27 cellular contexts compared by ENCODE assay signal in genomic region chr4:41184009-41184408, GRCh38. TPM values are rescaled to one million over a fixed set of nuclear protein-coding genes. Genes with fewer than 3 reads are reported as not detected.
"Had no signal": no experiment of that assay in that cellular context is flagged by ENCODE, and none has a peak within 500 bp of the region (broad histone marks: within the 10 kb centered on the region; RNA-seq: fewer than 3 reads in every experiment).

No MANE protein-coding gene starts in this region.

- H3K4me3 ChIP-seq: left lung, lower lobe of right lung, mucosa of descending colon, ovary, right atrium auricular region, right lobe of liver, smooth muscle cell, testis, thyroid gland, transverse colon, upper lobe of right lung, uterus had no signal

- H3K27me3 Mint-ChIP-seq: progenitor cell of endocrine pancreas had no signal

- H3K9me3 ChIP-seq: left lung, lower lobe of right lung, mucosa of descending colon, ovary, right atrium auricular region, right lobe of liver, testis, thyroid gland, transverse colon, upper lobe of right lung, uterus had no signal

- DNase-seq: hypothalamus; immature natural killer cell; kidney; left colon; left lung; lower lobe of right lung; midbrain; mucosa of descending colon; naive thymus-derived CD4-positive, alpha-beta T cell; ovary; right lobe of liver; stimulated activated CD4-positive, alpha-beta T cell treated with anti-CD3 and anti-CD28 coated beads, Interleukin-15, amount 100 ng/mL, for 24 hours; stimulated activated CD4-positive, alpha-beta T cell treated with anti-CD3 and anti-CD28 coated beads, Interleukin-2, amount 100 ng/mL, for 24 hours; stimulated activated CD4-positive, alpha-beta T cell treated with anti-CD3 and anti-CD28 coated beads, Interleukin-4, amount 100 ng/mL, for 1 hour; stimulated activated naive CD4-positive, alpha-beta T cell; stimulated activated naive CD8-positive, alpha-beta T cell treated with anti-CD3 and anti-CD28 coated beads, Interleukin-15, amount 100 ng/mL, for 72 hours; substantia nigra; testis; thyroid gland; transverse colon; upper lobe of right lung; uterus had no signal

- H3K4me3 Mint-ChIP-seq: immature natural killer cell; naive thymus-derived CD4-positive, alpha-beta T cell; natural killer cell treated with Interleukin-12 subunit alpha and Interleukin-12 subunit beta and Interleukin-15 and Interleukin-18, amount 100 ng/mL, for 72 hours; stimulated activated naive CD8-positive, alpha-beta T cell treated with anti-CD3 and anti-CD28 coated beads, Interleukin-15, amount 100 ng/mL, for 72 hours had no signal

- H3K4me1 Mint-ChIP-seq: immature natural killer cell; naive thymus-derived CD4-positive, alpha-beta T cell; stimulated activated naive CD8-positive, alpha-beta T cell treated with anti-CD3 and anti-CD28 coated beads, Interleukin-15, amount 100 ng/mL, for 72 hours had no signal

- H3K36me3 Mint-ChIP-seq: immature natural killer cell; natural killer cell treated with Interleukin-12 subunit alpha and Interleukin-12 subunit beta and Interleukin-15 and Interleukin-18, amount 100 ng/mL, for 72 hours had no signal

- H3K4me2 ChIP-seq: smooth muscle cell had no signal

- H3K36me3 ChIP-seq: left lung, lower lobe of right lung, ovary, right atrium auricular region, right lobe of liver, thyroid gland, transverse colon, upper lobe of right lung, uterus had no signal

- H3K27ac Mint-ChIP-seq: immature natural killer cell; natural killer cell treated with Interleukin-12 subunit alpha and Interleukin-12 subunit beta and Interleukin-15 and Interleukin-18, amount 100 ng/mL, for 72 hours; progenitor cell of endocrine pancreas had no signal

- FAIRE-seq: islet of Langerhans, kidney had no signal

- H3K27me3 ChIP-seq: left lung, ovary, right atrium auricular region, right lobe of liver, testis, thyroid gland, transverse colon, upper lobe of right lung, uterus had no signal

- ATAC-seq: left colon; left lung; lower lobe of right lung; mucosa of descending colon; naive thymus-derived CD4-positive, alpha-beta T cell; natural killer cell treated with Interleukin-12 subunit alpha and Interleukin-12 subunit beta and Interleukin-15 and Interleukin-18, amount 100 ng/mL, for 72 hours; right lobe of liver; stimulated activated naive CD8-positive, alpha-beta T cell treated with anti-CD3 and anti-CD28 coated beads, Interleukin-15, amount 100 ng/mL, for 72 hours; upper lobe of right lung had no signal

- H3K27ac ChIP-seq: left lung, lower lobe of right lung, ovary, right atrium auricular region, right lobe of liver, testis, transverse colon, upper lobe of right lung, uterus had no signal

RNA-seq across cellular contexts. Expression of gene APBB2, which starts 30.3 kb away (rescaled TPM):
- polyA plus RNA-seq: immature natural killer cell; naive thymus-derived CD4-positive, alpha-beta T cell had no signal
